In the genomic region with DNA sequence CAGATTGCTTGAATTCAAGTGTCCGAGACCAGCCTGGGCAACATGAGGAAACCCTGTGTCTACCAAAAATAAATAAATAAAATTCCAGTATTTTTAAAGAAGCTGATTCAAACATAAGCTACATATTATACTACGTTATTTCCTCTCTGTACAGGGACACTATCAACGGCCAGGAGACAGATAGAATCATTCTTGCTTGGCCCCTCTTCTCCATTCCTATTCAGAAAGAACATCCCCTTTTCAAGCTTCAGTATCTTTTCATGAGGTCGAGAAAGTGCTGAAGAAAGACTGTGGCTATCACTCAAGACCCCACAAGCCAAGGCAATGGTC, we compare ENCODE assay signal across 1 cellular context.
TF ChIP-seq lines count a peak whose summit lies in the region.

No MANE protein-coding gene starts in this region.

TF ChIP-seq in H1, 55 proteins besides CTCF, POLR2A, EP300 and RAD21 (continued from another document):
- TF ChIP-seq SAP30 (IDR thresholded peaks at IDR 0.05; ENCODE audit: insufficient read depth, insufficient replicate concordance, low read length) (no peak), SUZ12 (IDR thresholded peaks at IDR 0.05; ENCODE audit: low read length) (no peak), SRF (IDR thresholded peaks at IDR 0.05; ENCODE audit: low read depth, low read length) (no peak), TAF1 (IDR thresholded peaks at IDR 0.05; ENCODE audit: low read depth, low read length) (no peak), KDM1A (IDR thresholded peaks at IDR 0.05; ENCODE audit: borderline replicate concordance, low read length) (no peak), HDAC6 (IDR thresholded peaks at IDR 0.05; ENCODE audit: low read depth, low read length) (no peak), KDM5A (IDR thresholded peaks at IDR 0.05; ENCODE audit: low read length) (no peak), TBP (IDR thresholded peaks at IDR 0.05; ENCODE audit: low read depth, low read length) (no peak), RXRA (IDR thresholded peaks at IDR 0.05; ENCODE audit: insufficient read depth, low read depth, low read length) (no peak), SP2 (IDR thresholded peaks at IDR 0.05; ENCODE audit: low read length) (no peak), SIRT6 (IDR thresholded peaks at IDR 0.05; ENCODE audit: low read length) (no peak), CTBP2 (IDR thresholded peaks at IDR 0.05; ENCODE audit: borderline replicate concordance, insufficient read depth, insufficient read length, low read length) (no peak), FOSL1 (IDR thresholded peaks at IDR 0.05; ENCODE audit: insufficient read depth, low read depth, low read length) (no peak), NRF1 (IDR thresholded peaks at IDR 0.05; ENCODE audit: low read depth, low read length) (no peak), PHF8 (conservative IDR thresholded peaks at IDR 0.05; ENCODE audit: low read depth, low read length) (no peak)
- TF ChIP-seq, protein P1, sequence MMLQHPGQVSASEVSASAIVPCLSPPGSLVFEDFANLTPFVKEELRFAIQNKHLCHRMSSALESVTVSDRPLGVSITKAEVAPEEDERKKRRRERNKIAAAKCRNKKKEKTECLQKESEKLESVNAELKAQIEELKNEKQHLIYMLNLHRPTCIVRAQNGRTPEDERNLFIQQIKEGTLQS (IDR thresholded peaks at IDR 0.05; ENCODE audit: insufficient read depth, low read depth, low read length) = no peak
- TF ChIP-seq, protein P2, sequence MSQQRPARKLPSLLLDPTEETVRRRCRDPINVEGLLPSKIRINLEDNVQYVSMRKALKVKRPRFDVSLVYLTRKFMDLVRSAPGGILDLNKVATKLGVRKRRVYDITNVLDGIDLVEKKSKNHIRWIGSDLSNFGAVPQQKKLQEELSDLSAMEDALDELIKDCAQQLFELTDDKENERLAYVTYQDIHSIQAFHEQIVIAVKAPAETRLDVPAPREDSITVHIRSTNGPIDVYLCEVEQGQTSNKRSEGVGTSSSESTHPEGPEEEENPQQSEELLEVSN (IDR thresholded peaks at IDR 0.05) = no peak
